In genomic region chr6:43910149-43910637, GRCh38 we compare ENCODE assay signal across 22 cellular contexts.
A peak's percentile ranks its signal among the peaks of the same experiment; 100 is the strongest.
DNase-seq lines count a peak whose midpoint lies in the region; ATAC-seq, FAIRE-seq and TF ChIP-seq lines count a peak whose summit lies in the region.
"Had no signal": no experiment of that assay in that cellular context is flagged by ENCODE, and none has a peak within 500 bp of the region (broad histone marks: within the 10 kb centered on the region; RNA-seq: fewer than 3 reads in every experiment).

No MANE protein-coding gene starts in this region.

- H3K4me2 ChIP-seq in PC-3 (ENCODE audit: low read length) = no peak overlapping the region
- peak overlapping the region; percentile 35; the same call in 1 of the 2 replicates for H3K4me2 ChIP-seq in K562 (ENCODE audit: insufficient read depth, low read length)
- H3K4me2 ChIP-seq in neural progenitor cell = no peak overlapping the region

- no peak for TF ChIP-seq POLR2A in breast epithelium (IDR thresholded peaks at IDR 0.05)
- TF ChIP-seq POLR2A in K562 (conservative IDR thresholded peaks at IDR 0.05) = no peak

- H3K27ac Mint-ChIP-seq in MCF 10A (ENCODE audit: low read depth, unreplicated experiment) = peak overlapping the region; percentile 84
- H3K27ac Mint-ChIP-seq in neural progenitor cell = peak overlapping the region; percentile 70
- H3K27ac Mint-ChIP-seq: CD8-positive, alpha-beta memory T cell had no signal

- H3K9ac ChIP-seq in PC-3 (ENCODE audit: low read length) (no peak overlapping the region), K562 (ENCODE audit: insufficient read depth in 1 of 2, low read depth in 2 of 2, low read length in 2 of 2) (peak overlapping the region in 1 of 2 experiments; percentile 70; a peak in 1 of 4 replicates), neural progenitor cell (no peak overlapping the region)

- ATAC-seq in PC-3 = no peak
- no peak for ATAC-seq in K562
- ATAC-seq in upper lobe of right lung = no peak
- ATAC-seq in GM21526 (IDR thresholded peaks at IDR 0.05; ENCODE audit: low FRiP score, unreplicated experiment) = no peak
- ATAC-seq in HG03342 (IDR thresholded peaks at IDR 0.05; ENCODE audit: unreplicated experiment) = no peak

- H3K27me3 Mint-ChIP-seq in MCF 10A (ENCODE audit: insufficient read depth, unreplicated experiment) = no peaks in the 10 kb centered on the region
- peaks cover 11% of the 10 kb centered on the region for H3K27me3 Mint-ChIP-seq in neural progenitor cell (ENCODE audit: insufficient read depth, low read depth)

- H4K20me1 ChIP-seq in PC-3 (ENCODE audit: low read length) (no peaks in the 10 kb centered on the region), K562 (replicated peaks; ENCODE audit: control insufficient read depth, insufficient read depth, low read length) (no peaks in the 10 kb centered on the region), neural progenitor cell (ENCODE audit: low read depth) (no peaks in the 10 kb centered on the region)

- 50% methylated on average over 1 of the region's 1 CpG for WGBS in K562 (ENCODE audit: insufficient coverage, low coverage, missing lambda C conversion rate)

- H2AFZ ChIP-seq in PC-3 (ENCODE audit: low read length) = no peak overlapping the region
- no peak overlapping the region for H2AFZ ChIP-seq in K562 (ENCODE audit: low read depth, low read length)
- H2AFZ ChIP-seq in neural progenitor cell (replicated peaks) = no peak overlapping the region

- H3F3A ChIP-seq in PC-3 (ENCODE audit: low read length, unreplicated experiment) (no peaks in the 10 kb centered on the region), neural progenitor cell (ENCODE audit: low read depth) (no peaks in the 10 kb centered on the region)

- no peaks in the 10 kb centered on the region for H3K9me3 ChIP-seq in breast epithelium
- no peaks in the 10 kb centered on the region for H3K9me3 ChIP-seq in PC-3 (ENCODE audit: low read length)
- no peaks in the 10 kb centered on the region for H3K9me3 ChIP-seq in K562 (replicated peaks; ENCODE audit: control insufficient read depth, insufficient read depth, low read depth, low read length)
- no peaks in the 10 kb centered on the region for H3K9me3 ChIP-seq in neural progenitor cell (ENCODE audit: low read depth)
- no peaks in the 10 kb centered on the region for H3K9me3 ChIP-seq in upper lobe of right lung
- H3K9me3 ChIP-seq: Peyer's patch, SJCRH30 had no signal

- no peaks in the 10 kb centered on the region for H3K9me2 ChIP-seq in PC-3 (replicated peaks; ENCODE audit: low read length)

- TF ChIP-seq CTCF in MCF 10A (IDR thresholded peaks at IDR 0.05; ENCODE audit: unreplicated experiment) (no peak), breast epithelium (IDR thresholded peaks at IDR 0.05) (no peak), PC-3 (conservative IDR thresholded peaks at IDR 0.05; ENCODE audit: low read depth, low read length) (no peak), K562 (IDR thresholded peaks at IDR 0.05 in 2 of 3, conservative IDR thresholded peaks at IDR 0.05 in 1 of 3; ENCODE audit: insufficient read depth in 2 of 3, low read depth in 1 of 3, low read length in 3 of 3) (no peak), neural progenitor cell (IDR thresholded peaks at IDR 0.05) (no peak), upper lobe of right lung (IDR thresholded peaks at IDR 0.05) (no peak)

- no peak overlapping the region for H3K27ac ChIP-seq in breast epithelium
- no peak overlapping the region for H3K27ac ChIP-seq in PC-3 (ENCODE audit: low read length)
- no peak overlapping the region; the same call in 2 of the 3 replicates for H3K27ac ChIP-seq in K562 (ENCODE audit: extremely low read depth, low read depth, low read length)
- no peak overlapping the region for H3K27ac ChIP-seq in neural progenitor cell
- no peak overlapping the region for H3K27ac ChIP-seq in upper lobe of right lung
- H3K27ac ChIP-seq: HL-60, Peyer's patch, SJCRH30 had no signal

- CTCF ChIA-PET in MCF 10A (lab: Yijun Ruan, JAX) (interaction anchor here (0.6 kb wide), 1 partner anchor 65 kb away, joined by 6 read pairs; no protein-coding TSS in a partner anchor), PC-3 (lab: Charles Lee) (no interaction called here), K562 (lab: Yijun Ruan, JAX; ENCODE audit: low intra/inter-chr PET ratio) (no interaction called here)

- no peaks in the 10 kb centered on the region for H3K79me2 ChIP-seq in PC-3 (ENCODE audit: low read length)
- H3K79me2 ChIP-seq in K562 (ENCODE audit: control insufficient read depth, insufficient read depth, low read length) = no peaks in the 10 kb centered on the region
- H3K79me2 ChIP-seq in neural progenitor cell (ENCODE audit: low read depth) = no peaks in the 10 kb centered on the region

- intact Hi-C loops in MCF 10A (cut with micrococcal nuclease) = loop anchor here (2.0 kb wide), 1 partner anchor 17 kb away; no protein-coding TSS in a partner anchor
- intact Hi-C loops in breast epithelium (cut with DNase I; ENCODE audit: low total_unique reads) = no loop called here
- intact Hi-C loops in PC-3 (cut with micrococcal nuclease) = no loop called here
- intact Hi-C loops in K562 (cut with micrococcal nuclease) = loop anchor here (1.0 to 2.0 kb wide), 2 partner anchors 37 to 152 kb away; no protein-coding TSS in a partner anchor
- intact Hi-C loops in upper lobe of right lung (cut with DNase I) = no loop called here

- no peaks in the 10 kb centered on the region for H3K4me1 ChIP-seq in breast epithelium
- no peaks in the 10 kb centered on the region for H3K4me1 ChIP-seq in PC-3 (ENCODE audit: insufficient read depth, low read length)
- peaks cover 18 to 60% of the 10 kb centered on the region in 2 experiments for H3K4me1 ChIP-seq in K562 (replicated peaks in 1 of 2; ENCODE audit: control insufficient read depth in 2 of 2, insufficient read depth in 2 of 2, low read length in 2 of 2)
- peaks cover 28% of the 10 kb centered on the region for H3K4me1 ChIP-seq in neural progenitor cell
- H3K4me1 ChIP-seq in upper lobe of right lung = no peaks in the 10 kb centered on the region
- H3K4me1 ChIP-seq: SJCRH30 had no signal

- H3K36me3 ChIP-seq in breast epithelium (no peaks in the 10 kb centered on the region), PC-3 (ENCODE audit: low read depth, low read length) (no peaks in the 10 kb centered on the region), K562 (ENCODE audit: control insufficient read depth, insufficient read depth, low read length) (no peaks in the 10 kb centered on the region), neural progenitor cell (no peaks in the 10 kb centered on the region), upper lobe of right lung (no peaks in the 10 kb centered on the region)
- H3K36me3 ChIP-seq: Peyer's patch, SJCRH30 had no signal

- POLR2A ChIA-PET in MCF 10A (lab: Yijun Ruan, JAX) = interaction anchor here (1.0 kb wide), 1 partner anchor 12 kb away, joined by 3 read pairs; no protein-coding TSS in a partner anchor
- POLR2A ChIA-PET in PC-3 (lab: Charles Lee; ENCODE audit: unreplicated experiment) = no interaction called here
- POLR2A ChIA-PET in K562 (lab: Yijun Ruan, JAX) = interaction anchor here (0.6 to 0.8 kb wide), 3 partner anchors 9 to 200 kb away, joined by 3 to 5 read pairs (median 5); no protein-coding TSS in a partner anchor

- TF ChIP-seq RAD21 in K562 (CRISPR knock-in tag; conservative IDR thresholded peaks at IDR 0.05 in 1 of 2, IDR thresholded peaks at IDR 0.05 in 1 of 2) = 0 out of 4 replicates have a peak, but pooled peaks of 1 of the 2 experiments have one; percentile 2

- no peaks in the 10 kb centered on the region for H3K27me3 ChIP-seq in breast epithelium
- H3K27me3 ChIP-seq in PC-3 (ENCODE audit: low read length) = no peaks in the 10 kb centered on the region
- H3K27me3 ChIP-seq in K562 (ENCODE audit: control insufficient read depth in 2 of 2, insufficient read depth in 2 of 2, low read length in 2 of 2) = no peaks in the 10 kb centered on the region
- H3K27me3 ChIP-seq in neural progenitor cell = no peaks in the 10 kb centered on the region
- H3K27me3 ChIP-seq in upper lobe of right lung = no peaks in the 10 kb centered on the region
- H3K27me3 ChIP-seq: Peyer's patch, SJCRH30 had no signal

- FAIRE-seq in K562 (lab: Jason Lieb, UNC) = no peak
- FAIRE-seq: D721Med, GM19239 had no signal

- BruUV-seq in MCF 10A (replicated peaks; lab: Mats Ljungman, UMichigan) = TSS peak; percentile 88
- BruUV-seq in PC-3 (replicated peaks; lab: Mats Ljungman, UMichigan) = TSS peak; percentile 80
- BruUV-seq in K562 (replicated peaks; lab: Mats Ljungman, UMichigan) = no TSS peak

- H3K9me3 Mint-ChIP-seq in MCF 10A (ENCODE audit: unreplicated experiment) (no peaks in the 10 kb centered on the region), neural progenitor cell (no peaks in the 10 kb centered on the region)
- H3K9me3 Mint-ChIP-seq: CD8-positive, alpha-beta memory T cell had no signal

- no peak for DNase-seq in MCF 10A (ENCODE audit: unreplicated experiment)
- DNase-seq in breast epithelium (ENCODE audit: low spot score in 2 of 2) = no peak
- no peak for DNase-seq in PC-3
- DNase-seq in K562 (ENCODE audit: extremely low read depth in 1 of 4, low spot score in 3 of 4) = no peak
- DNase-seq in neural progenitor cell (ENCODE audit: low spot score) = no peak
- no peak for DNase-seq in upper lobe of right lung
- DNase-seq: 8988T; CD8-positive, alpha-beta memory T cell; GDM1; H7; Karpas-422; NCI-H1417; NCI-H1694 treated with DMSO at 0.1 percent for 48 hours; NCI-H446 treated with DMSO at 0.1 percent for 48 hours; NCI-H526 treated with DMSO at 0.1 percent for 48 hours; Peyer's patch; SJCRH30 had no signal

- H3K36me3 Mint-ChIP-seq in MCF 10A (ENCODE audit: insufficient read depth, unreplicated experiment) = peaks cover 5% of the 10 kb centered on the region
- no peaks in the 10 kb centered on the region for H3K36me3 Mint-ChIP-seq in neural progenitor cell
- H3K36me3 Mint-ChIP-seq: CD8-positive, alpha-beta memory T cell had no signal

- H3K4me3 Mint-ChIP-seq in MCF 10A (ENCODE audit: unreplicated experiment) (no peak overlapping the region), neural progenitor cell (no peak overlapping the region)
- H3K4me3 Mint-ChIP-seq: CD8-positive, alpha-beta memory T cell had no signal

- in situ Hi-C loops in K562 (cut with MboI) = no loop called here

- no peak for TF ChIP-seq EP300 in K562 (IDR thresholded peaks at IDR 0.05; ENCODE audit: low read length)

- H3K4me1 Mint-ChIP-seq in MCF 10A (ENCODE audit: insufficient read depth, unreplicated experiment) = peaks cover 23% of the 10 kb centered on the region
- peaks cover 33% of the 10 kb centered on the region for H3K4me1 Mint-ChIP-seq in neural progenitor cell
- H3K4me1 Mint-ChIP-seq: CD8-positive, alpha-beta memory T cell had no signal

- no peak overlapping the region for H3K4me3 ChIP-seq in breast epithelium
- no peak overlapping the region for H3K4me3 ChIP-seq in PC-3 (ENCODE audit: low read length)
- no peak overlapping the region for H3K4me3 ChIP-seq in K562
- H3K4me3 ChIP-seq in neural progenitor cell = no peak overlapping the region
- no peak overlapping the region for H3K4me3 ChIP-seq in upper lobe of right lung
- H3K4me3 ChIP-seq: Peyer's patch, SJCRH30 had no signal

- H3K9me1 ChIP-seq in K562 (ENCODE audit: control insufficient read depth, insufficient read depth, low read length) = no peaks in the 10 kb centered on the region

TF ChIP-seq in K562, 482 proteins besides CTCF, POLR2A, EP300 and RAD21 (continues in another document):
- TF ChIP-seq ZNF717 (CRISPR knock-in tag; IDR thresholded peaks at IDR 0.05) (peak; percentile 64; the same call in 1 of the 2 replicates), LARP7 (IDR thresholded peaks at IDR 0.05) (peak; percentile 45; the same call in 1 of the 2 replicates), XRCC4 (IDR thresholded peaks at IDR 0.05; ENCODE audit: extremely low read depth, insufficient read depth, insufficient read length) (no peak)

Comparison
In these comparisons a context has a peak if more than half of its experiments do, and no peak if none do; other contexts are left out.
1. intact Hi-C loops: an anchor here in MCF 10A (2.0 kb wide) and K562 (1.0 to 2.0 kb wide); none called in breast epithelium, PC-3 and upper lobe of right lung.